8 cellular contexts compared by ENCODE assay signal in genomic region chr9:105656131-105656921, GRCh38. TPM values are rescaled to one million over a fixed set of nuclear protein-coding genes. Genes with fewer than 3 reads are reported as not detected.
DNase-seq lines count a peak whose midpoint lies in the region; ATAC-seq and TF ChIP-seq lines count a peak whose summit lies in the region.

No MANE protein-coding gene starts in this region.

- peaks cover 41% of the 10 kb centered on the region for H3K27me3 Mint-ChIP-seq in CD4-positive, CD25-positive, alpha-beta regulatory T cell
- H3K27me3 Mint-ChIP-seq in activated B cell treated with CpG ODN at 0.5 μM for 24 hours (peaks cover 17% of the 10 kb centered on the region), neural crest cell (ENCODE audit: low read depth) (peaks cover 16% of the 10 kb centered on the region)

- peaks cover 9% of the 10 kb centered on the region for H3K4me1 ChIP-seq in CD4-positive, CD25-positive, alpha-beta regulatory T cell (ENCODE audit: control insufficient read depth, insufficient read depth, low read length, poor library complexity, severe bottlenecking)

- no peaks in the 10 kb centered on the region for H3K36me3 ChIP-seq in CD4-positive, CD25-positive, alpha-beta regulatory T cell (ENCODE audit: control insufficient read depth, insufficient read depth, low read length)

- H3K4me3 Mint-ChIP-seq in CD4-positive, CD25-positive, alpha-beta regulatory T cell, result peak overlapping the region in 2 of 4 donors; percentile 65 to 70
- peak overlapping the region; percentile 87 for H3K4me3 Mint-ChIP-seq in activated B cell treated with CpG ODN at 0.5 μM for 24 hours
- H3K4me3 Mint-ChIP-seq in neural crest cell, result peak overlapping the region; percentile 88

- peak in 1 of 3 donors; percentile 2 for DNase-seq in CD4-positive, CD25-positive, alpha-beta regulatory T cell
- DNase-seq in activated B cell treated with CpG ODN at 0.5 μM for 24 hours (peak; percentile 31), fibroblast of pulmonary artery (ENCODE audit: low read depth) (no peak), neural crest cell (ENCODE audit: low read depth, low spot score) (peak; percentile 50), foreskin melanocyte (no peak), cerebellar cortex (ENCODE audit: low spot score) (no peak)

- no peaks in the 10 kb centered on the region for H3K9me3 ChIP-seq in CD4-positive, CD25-positive, alpha-beta regulatory T cell (ENCODE audit: control insufficient read depth in 2 of 2, low read length in 2 of 2)

- peaks cover 0 to 12% (median 2%) of the 10 kb centered on the region in 4 donors for H3K4me1 Mint-ChIP-seq in CD4-positive, CD25-positive, alpha-beta regulatory T cell
- peaks cover 18% of the 10 kb centered on the region for H3K4me1 Mint-ChIP-seq in activated B cell treated with CpG ODN at 0.5 μM for 24 hours
- peaks cover 26% of the 10 kb centered on the region for H3K4me1 Mint-ChIP-seq in neural crest cell

- CTCF ChIA-PET in activated B cell treated with CpG ODN at 0.5 μM for 24 hours (lab: Charles Lee), result interaction anchor here (1.1 to 2.2 kb wide), 4 partner anchors 34 to 64 kb away, joined by 3 to 12 read pairs (median 4); no protein-coding TSS in a partner anchor

- no peaks in the 10 kb centered on the region for H3K36me3 Mint-ChIP-seq in CD4-positive, CD25-positive, alpha-beta regulatory T cell
- no peaks in the 10 kb centered on the region for H3K36me3 Mint-ChIP-seq in activated B cell treated with CpG ODN at 0.5 μM for 24 hours (ENCODE audit: low read depth)
- peaks cover 5% of the 10 kb centered on the region for H3K36me3 Mint-ChIP-seq in neural crest cell (ENCODE audit: low read depth)

- POLR2A ChIA-PET in activated B cell treated with CpG ODN at 0.5 μM for 24 hours (lab: Charles Lee), result interaction anchor here (2.0 kb wide), 1 partner anchor 38 kb away, joined by 4 read pairs; the partner anchor contains the start of gene TMEM38B

- H3K27ac Mint-ChIP-seq in CD4-positive, CD25-positive, alpha-beta regulatory T cell, result no peak overlapping the region
- H3K27ac Mint-ChIP-seq in activated B cell treated with CpG ODN at 0.5 μM for 24 hours, result no peak overlapping the region
- H3K27ac Mint-ChIP-seq in neural crest cell (ENCODE audit: unreplicated experiment), result no peak overlapping the region

- peak in 1 of 2 donors; percentile 48 for ATAC-seq in CD4-positive, CD25-positive, alpha-beta regulatory T cell (ENCODE audit: low read depth in 2 of 2)
- ATAC-seq in GM19035 (IDR thresholded peaks at IDR 0.05; ENCODE audit: unreplicated experiment) (peak; percentile 78), HG03521 (IDR thresholded peaks at IDR 0.05; ENCODE audit: unreplicated experiment) (peak; percentile 44), activated B cell treated with CpG ODN at 0.5 μM for 24 hours (ENCODE audit: low read depth) (peak; percentile 72)

- no peak overlapping the region for H3K27ac ChIP-seq in CD4-positive, CD25-positive, alpha-beta regulatory T cell (ENCODE audit: insufficient read depth, low read length, poor library complexity, severe bottlenecking)

- TF ChIP-seq CTCF in activated B cell treated with CpG ODN at 0.5 μM for 24 hours (IDR thresholded peaks at IDR 0.05) (no peak), fibroblast of pulmonary artery (IDR thresholded peaks at IDR 0.05; ENCODE audit: low read length, missing control alignments) (no peak), neural crest cell (conservative IDR thresholded peaks at IDR 0.05) (peak; percentile 40)

- peak overlapping the region; percentile 19 for H3K4me3 ChIP-seq in CD4-positive, CD25-positive, alpha-beta regulatory T cell (ENCODE audit: low read depth, low read length)
- H3K4me3 ChIP-seq in fibroblast of pulmonary artery (replicated peaks; ENCODE audit: low read depth, low read length), result peak overlapping the region; percentile 50

- H3K9me3 Mint-ChIP-seq in CD4-positive, CD25-positive, alpha-beta regulatory T cell, result no peaks in the 10 kb centered on the region
- H3K9me3 Mint-ChIP-seq in activated B cell treated with CpG ODN at 0.5 μM for 24 hours, result no peaks in the 10 kb centered on the region
- no peaks in the 10 kb centered on the region for H3K9me3 Mint-ChIP-seq in neural crest cell

- H3K27me3 ChIP-seq in CD4-positive, CD25-positive, alpha-beta regulatory T cell (ENCODE audit: control insufficient read depth, insufficient read depth, low read length), result peaks cover 24% of the 10 kb centered on the region

- intact Hi-C loops in activated B cell treated with CpG ODN at 0.5 μM for 24 hours (cut with micrococcal nuclease), result loop anchor here (1.0 to 5.0 kb wide), 4 partner anchors 37 to 269 kb away; no protein-coding TSS in a partner anchor

RNA-seq across cellular contexts. Expression of gene TAL2, which starts 5.9 kb away (rescaled TPM):
- not detected for total RNA-seq in CD4-positive, CD25-positive, alpha-beta regulatory T cell
- not detected for polyA plus RNA-seq in CD4-positive, CD25-positive, alpha-beta regulatory T cell
- total RNA-seq in activated B cell treated with CpG ODN at 0.5 μM for 24 hours (0.38 TPM in 1 of 2 replicates, not detected in the other), neural crest cell (7.4 and 8.4 TPM in 2 replicates)

RNA-seq across cellular contexts. Expression of gene TMEM38B, which starts 38.0 kb away (rescaled TPM):
- 10.6 TPM for total RNA-seq in CD4-positive, CD25-positive, alpha-beta regulatory T cell
- polyA plus RNA-seq in CD4-positive, CD25-positive, alpha-beta regulatory T cell, result 10 to 100 TPM; 11.0 to 22.2 (median 19.2) TPM
- total RNA-seq in activated B cell treated with CpG ODN at 0.5 μM for 24 hours (10.9 and 12.7 TPM in 2 replicates), neural crest cell (34.1 and 34.9 TPM in 2 replicates)

Comparison
In these comparisons a context has a peak if more than half of its experiments do, and no peak if none do; other contexts are left out.
1. DNase-seq: peak in activated B cell treated with CpG ODN at 0.5 μM for 24 hours (single experiment) and neural crest cell (single experiment); none in fibroblast of pulmonary artery (single experiment), foreskin melanocyte (single experiment) and cerebellar cortex (single experiment).